21 cellular contexts compared by ENCODE assay signal in genomic region chr10:107032700-107033401, GRCh38.
DNase-seq lines count a peak whose midpoint lies in the region; ATAC-seq, FAIRE-seq and TF ChIP-seq lines count a peak whose summit lies in the region.
"Had no signal": no experiment of that assay in that cellular context is flagged by ENCODE, and none has a peak within 500 bp of the region (broad histone marks: within the 10 kb centered on the region; RNA-seq: fewer than 3 reads in every experiment).

No MANE protein-coding gene starts in this region.

- H3K4me2 ChIP-seq in GM23338 (no peak overlapping the region), K562 (ENCODE audit: insufficient read depth, low read length) (peak overlapping the region; percentile 82), neural cell (ENCODE audit: low read length) (no peak overlapping the region), MM.1S (ENCODE audit: low read depth, low read length) (no peak overlapping the region)

- no peaks in the 10 kb centered on the region for H3K79me2 ChIP-seq in GM23338 (replicated peaks; ENCODE audit: insufficient read depth)
- H3K79me2 ChIP-seq in K562 (ENCODE audit: control insufficient read depth, insufficient read depth, low read length), result peaks cover 44% of the 10 kb centered on the region
- no peaks in the 10 kb centered on the region for H3K79me2 ChIP-seq in neural cell (replicated peaks; ENCODE audit: insufficient read depth, low read length)
- no peaks in the 10 kb centered on the region for H3K79me2 ChIP-seq in MM.1S (ENCODE audit: low read length)

- in situ Hi-C loops in K562 (cut with MboI), result no loop called here
- in situ Hi-C loops in transverse colon (cut with MboI; ENCODE audit: low pct_ligation_motif_present in 1 of 4, low pct_unique_long_range_greater_than_20kb in 1 of 4, low sequenced_read_pairs in 3 of 4), result no loop called here

- no peaks in the 10 kb centered on the region for H3K9me2 ChIP-seq in GM23338 (ENCODE audit: insufficient read depth)
- H3K9me2 ChIP-seq in neural cell (ENCODE audit: insufficient read depth, low read length), result no peaks in the 10 kb centered on the region
- H3K9me2 ChIP-seq in MM.1S (replicated peaks; ENCODE audit: insufficient read depth, low read length), result no peaks in the 10 kb centered on the region

- no peak for TF ChIP-seq CTCF in GM23338 (conservative IDR thresholded peaks at IDR 0.05; ENCODE audit: low read depth in 2 of 2)
- no peak for TF ChIP-seq CTCF in K562 (IDR thresholded peaks at IDR 0.05 in 2 of 3, conservative IDR thresholded peaks at IDR 0.05 in 1 of 3; ENCODE audit: insufficient read depth in 2 of 3, low read depth in 1 of 3, low read length in 3 of 3)
- no peak for TF ChIP-seq CTCF in neural cell (IDR thresholded peaks at IDR 0.05; ENCODE audit: poor library complexity, severe bottlenecking)
- no peak for TF ChIP-seq CTCF in MM.1S (IDR thresholded peaks at IDR 0.05; ENCODE audit: low read length)
- TF ChIP-seq CTCF in transverse colon (IDR thresholded peaks at IDR 0.05), result no peak

- CTCF ChIA-PET in K562 (lab: Yijun Ruan, JAX; ENCODE audit: low intra/inter-chr PET ratio), result no interaction called here

- H3F3A ChIP-seq in GM23338 (replicated peaks; ENCODE audit: low read depth) (no peaks in the 10 kb centered on the region), neural cell (ENCODE audit: insufficient read depth, low read length, poor library complexity, severe bottlenecking) (no peaks in the 10 kb centered on the region), MM.1S (ENCODE audit: insufficient read depth, low read length) (no peaks in the 10 kb centered on the region)

- H3K9me1 ChIP-seq in K562 (ENCODE audit: control insufficient read depth, insufficient read depth, low read length), result no peaks in the 10 kb centered on the region

- no peaks in the 10 kb centered on the region for H3K36me3 Mint-ChIP-seq in GM23338 (ENCODE audit: low read depth)

- DNase-seq in GM23338 (ENCODE audit: low spot score) (no peak), NCI-H82 treated with DMSO at 0.1 percent for 48 hours (lab: John Stamatoyannopoulos, UW; ENCODE audit: unreplicated experiment) (peak; percentile 50), K562 (ENCODE audit: extremely low read depth in 1 of 4, low spot score in 3 of 4) (peak in 1 of 4 experiments; percentile 48), MM.1S (no peak), NCI-H748 (lab: John Stamatoyannopoulos, UW; ENCODE audit: unreplicated experiment) (no peak), transverse colon (no peak), anterior cingulate cortex (lab: John Stamatoyannopoulos, UW) (no peak)
- DNase-seq: ACHN; AML-193; DMS153; GF-D8; NCI-H1105; NCI-H187; NCI-H2227 treated with DMSO at 0.1 percent for 48 hours; NCI-H524; NK-92 treated with Interleukin-12 subunit alpha and Interleukin-12 subunit beta, amount 100 ng/mL, for 24 hours; T-helper 1 cell had no signal

- no peaks in the 10 kb centered on the region for H3K9me3 ChIP-seq in K562 (replicated peaks; ENCODE audit: control insufficient read depth, insufficient read depth, low read depth, low read length)
- H3K9me3 ChIP-seq in neural cell (ENCODE audit: low read length), result no peaks in the 10 kb centered on the region
- H3K9me3 ChIP-seq in MM.1S (replicated peaks; ENCODE audit: insufficient read depth, low read length), result no peaks in the 10 kb centered on the region
- no peaks in the 10 kb centered on the region for H3K9me3 ChIP-seq in transverse colon
- H3K9me3 ChIP-seq: HAP-1 had no signal

- no peak for ATAC-seq in GM23338
- ATAC-seq in K562, result peak; percentile 38
- ATAC-seq: Right ventricle myocardium inferior had no signal

- no peak overlapping the region for H3K4me3 Mint-ChIP-seq in GM23338

- TF ChIP-seq POLR2A in K562 (conservative IDR thresholded peaks at IDR 0.05) (no peak; the same call in 1 of the 2 replicates), transverse colon (IDR thresholded peaks at IDR 0.05) (no peak)

- POLR2A ChIA-PET in K562 (lab: Yijun Ruan, JAX), result interaction anchor here (0.6 to 2.8 kb wide), 8 partner anchors 9 to 239 kb away, joined by 3 to 9 read pairs (median 4); no protein-coding TSS in a partner anchor

- H3K4me3 ChIP-seq in GM23338 (no peak overlapping the region), K562 (peak overlapping the region; percentile 47), neural cell (ENCODE audit: low read length) (no peak overlapping the region), MM.1S (ENCODE audit: low read length) (no peak overlapping the region), transverse colon (no peak overlapping the region)
- H3K4me3 ChIP-seq: HAP-1 had no signal

- TF ChIP-seq RAD21 in K562 (CRISPR knock-in tag; conservative IDR thresholded peaks at IDR 0.05 in 1 of 2, IDR thresholded peaks at IDR 0.05 in 1 of 2), result no peak
- TF ChIP-seq RAD21 in neural cell (conservative IDR thresholded peaks at IDR 0.05), result no peak

- peaks cover 3% of the 10 kb centered on the region for H3K4me1 ChIP-seq in GM23338 (ENCODE audit: insufficient read depth)
- peaks cover 6 to 44% of the 10 kb centered on the region in 2 experiments for H3K4me1 ChIP-seq in K562 (replicated peaks in 1 of 2; ENCODE audit: control insufficient read depth in 2 of 2, insufficient read depth in 2 of 2, low read length in 2 of 2)
- H3K4me1 ChIP-seq in MM.1S (ENCODE audit: low read length), result no peaks in the 10 kb centered on the region
- no peaks in the 10 kb centered on the region for H3K4me1 ChIP-seq in transverse colon
- H3K4me1 ChIP-seq: HAP-1 had no signal

- H3K27ac ChIP-seq in GM23338 (ENCODE audit: low read depth), result no peak overlapping the region
- peak overlapping the region; percentile 83 for H3K27ac ChIP-seq in K562 (ENCODE audit: extremely low read depth, low read depth, low read length)
- H3K27ac ChIP-seq in neural cell (ENCODE audit: low read length), result no peak overlapping the region
- H3K27ac ChIP-seq in MM.1S (ENCODE audit: low read length), result no peak overlapping the region
- no peak overlapping the region for H3K27ac ChIP-seq in transverse colon

- no peaks in the 10 kb centered on the region for H4K20me1 ChIP-seq in GM23338 (replicated peaks; ENCODE audit: insufficient read depth)
- H4K20me1 ChIP-seq in K562 (replicated peaks; ENCODE audit: control insufficient read depth, insufficient read depth, low read length), result no peaks in the 10 kb centered on the region
- H4K20me1 ChIP-seq in neural cell (ENCODE audit: insufficient read depth), result no peaks in the 10 kb centered on the region
- H4K20me1 ChIP-seq in MM.1S (ENCODE audit: insufficient read depth, low read length), result no peaks in the 10 kb centered on the region

- peaks cover 23% of the 10 kb centered on the region; the same call in 2 of the 3 replicates for H3K4me1 Mint-ChIP-seq in GM23338

- intact Hi-C loops in K562 (cut with micrococcal nuclease) (no loop called here), transverse colon (cut with DNase I; ENCODE audit: low total_unique reads) (no loop called here)

- H3K27ac Mint-ChIP-seq in GM23338, result peak overlapping the region; percentile 47; the same call in 1 of the 2 replicates

- FAIRE-seq in K562 (lab: Jason Lieb, UNC), result peak; percentile 58
- FAIRE-seq: RCC 7860 had no signal

- H3K27me3 Mint-ChIP-seq in GM23338 (ENCODE audit: insufficient read depth, low read depth, poor library complexity), result peaks cover 2% of the 10 kb centered on the region

- H2AFZ ChIP-seq in GM23338 (0 out of 2 replicates have a peak overlapping the region, but pooled peaks have one; percentile 12), K562 (ENCODE audit: low read depth, low read length) (peak overlapping the region; percentile 79), neural cell (ENCODE audit: low read depth, low read length) (no peak overlapping the region), MM.1S (ENCODE audit: low read length) (no peak overlapping the region)

- H3K36me3 ChIP-seq in GM23338 (ENCODE audit: insufficient read depth) (no peaks in the 10 kb centered on the region), K562 (ENCODE audit: control insufficient read depth, insufficient read depth, low read length) (no peaks in the 10 kb centered on the region; the same call in 2 of the 3 replicates), neural cell (ENCODE audit: insufficient read depth, low read length) (no peaks in the 10 kb centered on the region), MM.1S (replicated peaks; ENCODE audit: insufficient read depth, low read length) (no peaks in the 10 kb centered on the region), transverse colon (no peaks in the 10 kb centered on the region)
- H3K36me3 ChIP-seq: HAP-1 had no signal

- TF ChIP-seq EP300 in K562 (IDR thresholded peaks at IDR 0.05; ENCODE audit: low read length) (no peak), neural cell (conservative IDR thresholded peaks at IDR 0.05; ENCODE audit: poor library complexity, severe bottlenecking) (no peak), transverse colon (IDR thresholded peaks at IDR 0.05; ENCODE audit: low read depth) (no peak)

- H3K27me3 ChIP-seq in GM23338 (ENCODE audit: insufficient read depth), result no peaks in the 10 kb centered on the region
- no peaks in the 10 kb centered on the region for H3K27me3 ChIP-seq in K562 (ENCODE audit: control insufficient read depth in 2 of 2, insufficient read depth in 2 of 2, low read length in 2 of 2)
- no peaks in the 10 kb centered on the region for H3K27me3 ChIP-seq in neural cell (ENCODE audit: insufficient read depth, low read depth, low read length)
- H3K27me3 ChIP-seq in MM.1S (replicated peaks; ENCODE audit: insufficient read depth, low read length), result no peaks in the 10 kb centered on the region
- H3K27me3 ChIP-seq in transverse colon, result no peaks in the 10 kb centered on the region

- TSS peak; percentile 62 for BruUV-seq in K562 (replicated peaks; lab: Mats Ljungman, UMichigan)

- peak overlapping the region in 1 of 2 experiments; percentile 73; a peak in 2 of 4 replicates for H3K9ac ChIP-seq in K562 (ENCODE audit: insufficient read depth in 1 of 2, low read depth in 2 of 2, low read length in 2 of 2)
- no peak overlapping the region for H3K9ac ChIP-seq in neural cell (ENCODE audit: low read length)
- H3K9ac ChIP-seq in MM.1S (ENCODE audit: low read length), result no peak overlapping the region

- H3K9me3 Mint-ChIP-seq in GM23338, result no peaks in the 10 kb centered on the region

- WGBS in K562 (ENCODE audit: insufficient coverage, low coverage, missing lambda C conversion rate), result 36% methylated on average over 10 of the region's 10 CpGs
- WGBS in transverse colon (ENCODE audit: low coverage in 1 of 2), 2 donors, result 68 to 82% methylated on average over 9 to 10 of the region's 10 CpGs

TF ChIP-seq in GM23338, 12 proteins besides CTCF, POLR2A, EP300 and RAD21 (continues in another document):
- no peak for TF ChIP-seq NANOG (IDR thresholded peaks at IDR 0.05; ENCODE audit: borderline replicate concordance)

TF ChIP-seq in K562, 482 proteins besides CTCF, POLR2A, EP300 and RAD21 (continues in another document):
- TF ChIP-seq SMARCA5 (IDR thresholded peaks at IDR 0.05) (no peak), SP1 (CRISPR knock-in tag; IDR thresholded peaks at IDR 0.05) (peak; percentile 31; the same call in 1 of the 2 replicates)

TF ChIP-seq in neural cell, 6 proteins besides CTCF, POLR2A, EP300 and RAD21:
- peak; percentile 41 for TF ChIP-seq POLR2AphosphoS5 (IDR thresholded peaks at IDR 0.05)
- no peak for TF ChIP-seq EZH2 (IDR thresholded peaks at IDR 0.05; ENCODE audit: borderline replicate concordance, insufficient read depth, low read length, poor library complexity, severe bottlenecking)

Comparison
In these comparisons a context has a peak if more than half of its experiments do, and no peak if none do; other contexts are left out.
1. H2AFZ ChIP-seq: peak in GM23338 (single experiment) and K562 (single experiment); none in neural cell (single experiment) and MM.1S (single experiment).